ENCODE assay signal across 1 cellular context in genomic region chr7:85023066-85023687, GRCh38.
TF ChIP-seq lines count a peak whose summit lies in the region.

No MANE protein-coding gene starts in this region.

TF ChIP-seq in WTC11, 78 proteins besides CTCF, POLR2A, EP300 and RAD21 (continued from another document):
- no peak for TF ChIP-seq AFF4 (CRISPR knock-in tag; IDR thresholded peaks at IDR 0.05; ENCODE audit: borderline replicate concordance)
- no peak for TF ChIP-seq NR2C2 (CRISPR knock-in tag; IDR thresholded peaks at IDR 0.05)
- no peak for TF ChIP-seq NR1H2 (CRISPR knock-in tag; IDR thresholded peaks at IDR 0.05)
